2 cellular contexts compared by ENCODE assay signal in the genomic region with DNA sequence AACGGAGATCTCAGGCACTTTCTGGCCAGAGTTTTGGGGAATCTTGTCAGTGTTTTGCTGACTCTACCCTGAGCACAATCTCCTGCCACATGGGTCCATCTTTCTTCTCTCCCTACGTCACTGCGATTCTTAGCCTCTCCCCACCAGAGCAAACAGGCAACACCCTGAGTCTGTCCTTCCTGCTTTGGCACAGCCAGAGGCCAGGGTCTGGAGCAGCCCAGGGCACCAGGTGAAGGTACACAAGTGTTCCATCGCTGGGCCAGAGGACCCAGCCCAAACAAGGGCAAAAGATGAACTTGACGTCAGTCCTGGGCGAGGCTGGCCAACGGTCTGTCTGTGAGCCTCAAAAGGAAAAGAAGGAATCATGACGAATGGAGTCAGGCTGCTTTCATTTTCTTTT.
TF ChIP-seq lines count a peak whose summit lies in the region.

No MANE protein-coding gene starts in this region.

TF ChIP-seq in HepG2, 621 proteins besides CTCF, POLR2A, EP300 and RAD21:
- TF ChIP-seq, protein P1, sequence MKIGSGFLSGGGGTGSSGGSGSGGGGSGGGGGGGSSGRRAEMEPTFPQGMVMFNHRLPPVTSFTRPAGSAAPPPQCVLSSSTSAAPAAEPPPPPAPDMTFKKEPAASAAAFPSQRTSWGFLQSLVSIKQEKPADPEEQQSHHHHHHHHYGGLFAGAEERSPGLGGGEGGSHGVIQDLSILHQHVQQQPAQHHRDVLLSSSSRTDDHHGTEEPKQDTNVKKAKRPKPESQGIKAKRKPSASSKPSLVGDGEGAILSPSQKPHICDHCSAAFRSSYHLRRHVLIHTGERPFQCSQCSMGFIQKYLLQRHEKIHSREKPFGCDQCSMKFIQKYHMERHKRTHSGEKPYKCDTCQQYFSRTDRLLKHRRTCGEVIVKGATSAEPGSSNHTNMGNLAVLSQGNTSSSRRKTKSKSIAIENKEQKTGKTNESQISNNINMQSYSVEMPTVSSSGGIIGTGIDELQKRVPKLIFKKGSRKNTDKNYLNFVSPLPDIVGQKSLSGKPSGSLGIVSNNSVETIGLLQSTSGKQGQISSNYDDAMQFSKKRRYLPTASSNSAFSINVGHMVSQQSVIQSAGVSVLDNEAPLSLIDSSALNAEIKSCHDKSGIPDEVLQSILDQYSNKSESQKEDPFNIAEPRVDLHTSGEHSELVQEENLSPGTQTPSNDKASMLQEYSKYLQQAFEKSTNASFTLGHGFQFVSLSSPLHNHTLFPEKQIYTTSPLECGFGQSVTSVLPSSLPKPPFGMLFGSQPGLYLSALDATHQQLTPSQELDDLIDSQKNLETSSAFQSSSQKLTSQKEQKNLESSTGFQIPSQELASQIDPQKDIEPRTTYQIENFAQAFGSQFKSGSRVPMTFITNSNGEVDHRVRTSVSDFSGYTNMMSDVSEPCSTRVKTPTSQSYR (CRISPR knock-in tag; IDR thresholded peaks at IDR 0.05; ENCODE audit: borderline replicate concordance): no peak
- no peak for TF ChIP-seq ELF1 (CRISPR knock-in tag; IDR thresholded peaks at IDR 0.05)
- TF ChIP-seq NONO (IDR thresholded peaks at IDR 0.05): no peak
- TF ChIP-seq NONO (CRISPR knock-in tag; conservative IDR thresholded peaks at IDR 0.05): no peak
- TF ChIP-seq ZNF7 (CRISPR knock-in tag; IDR thresholded peaks at IDR 0.05): no peak
- TF ChIP-seq SYNCRIP (IDR thresholded peaks at IDR 0.05; ENCODE audit: insufficient read depth, low read depth, low read length): no peak
- TF ChIP-seq ZNF614 (CRISPR knock-in tag; IDR thresholded peaks at IDR 0.05; ENCODE audit: borderline replicate concordance): no peak

TF ChIP-seq in HEK293T, 16 proteins besides CTCF, POLR2A, EP300 and RAD21 (continued from another document):
- TF ChIP-seq, protein P2, sequence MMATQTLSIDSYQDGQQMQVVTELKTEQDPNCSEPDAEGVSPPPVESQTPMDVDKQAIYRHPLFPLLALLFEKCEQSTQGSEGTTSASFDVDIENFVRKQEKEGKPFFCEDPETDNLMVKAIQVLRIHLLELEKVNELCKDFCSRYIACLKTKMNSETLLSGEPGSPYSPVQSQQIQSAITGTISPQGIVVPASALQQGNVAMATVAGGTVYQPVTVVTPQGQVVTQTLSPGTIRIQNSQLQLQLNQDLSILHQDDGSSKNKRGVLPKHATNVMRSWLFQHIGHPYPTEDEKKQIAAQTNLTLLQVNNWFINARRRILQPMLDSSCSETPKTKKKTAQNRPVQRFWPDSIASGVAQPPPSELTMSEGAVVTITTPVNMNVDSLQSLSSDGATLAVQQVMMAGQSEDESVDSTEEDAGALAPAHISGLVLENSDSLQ (IDR thresholded peaks at IDR 0.05): no peak
- TF ChIP-seq ARNT (IDR thresholded peaks at IDR 0.05): no peak
